In the genomic region with DNA sequence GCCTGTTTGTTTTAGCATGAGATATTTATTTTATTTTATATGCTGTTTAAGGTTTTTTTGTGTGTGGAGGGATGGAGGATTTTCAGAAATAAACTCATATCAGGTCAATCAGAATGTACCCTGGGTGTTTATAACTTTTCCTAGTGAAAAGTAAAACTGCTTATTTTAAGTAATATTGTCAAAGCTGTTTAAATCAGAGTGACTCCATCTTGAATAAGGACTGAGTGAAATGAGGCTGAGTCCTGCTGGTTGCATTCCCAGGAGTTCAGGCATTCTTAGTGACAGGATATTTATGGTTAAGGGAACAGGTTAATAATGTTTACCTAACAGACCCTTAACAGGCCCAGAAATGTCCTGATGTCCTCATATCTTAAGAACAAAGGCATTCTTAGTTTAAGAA, we compare ENCODE assay signal across 15 cellular contexts.
DNase-seq lines count a peak whose midpoint lies in the region; ATAC-seq, FAIRE-seq and TF ChIP-seq lines count a peak whose summit lies in the region.
"Had no signal": no experiment of that assay in that cellular context is flagged by ENCODE, and none has a peak within 500 bp of the region (broad histone marks: within the 10 kb centered on the region; RNA-seq: fewer than 3 reads in every experiment).

No MANE protein-coding gene starts in this region.

- H3K4me3 ChIP-seq in ACC112 (ENCODE audit: low read depth, low read length) (no peak overlapping the region), adipocyte (ENCODE audit: low read length) (no peak overlapping the region), retinal pigment epithelial cell (ENCODE audit: low read length) (no peak overlapping the region)
- H3K4me3 ChIP-seq: GM12878, HAP-1 had no signal

- no peak overlapping the region for H3K27ac ChIP-seq in ACC112 (ENCODE audit: low read depth, low read length)
- H3K27ac ChIP-seq: C4-2B had no signal

- no peak for TF ChIP-seq CTCF in retinal pigment epithelial cell (conservative IDR thresholded peaks at IDR 0.05; ENCODE audit: low read depth, low read length)

- H3K9ac ChIP-seq in adipocyte (ENCODE audit: low read length) = no peak overlapping the region

- H3K79me2 ChIP-seq in ACC112 (ENCODE audit: control insufficient read depth, insufficient read depth, low read length, unreplicated experiment) = no peaks in the 10 kb centered on the region

- intact Hi-C loops in head of caudate nucleus (cut with DNase I) = no loop called here

- no peak for ATAC-seq in GM21390 (IDR thresholded peaks at IDR 0.05; ENCODE audit: unreplicated experiment)
- ATAC-seq: GM12878 had no signal

- no peaks in the 10 kb centered on the region for H3K4me1 ChIP-seq in ACC112 (ENCODE audit: control insufficient read depth, insufficient read depth, low read length, unreplicated experiment)
- no peaks in the 10 kb centered on the region for H3K4me1 ChIP-seq in adipocyte (ENCODE audit: control insufficient read depth, insufficient read depth, low read length)
- H3K4me1 ChIP-seq: BE2C, HAP-1 had no signal

- peak overlapping the region; percentile 7 for H2AFZ ChIP-seq in ACC112 (ENCODE audit: low read length, unreplicated experiment)

- H3K27me3 ChIP-seq in ACC112 (ENCODE audit: insufficient read depth, low read length) (no peaks in the 10 kb centered on the region), adipocyte (replicated peaks; ENCODE audit: control insufficient read depth, insufficient read depth, low read length) (no peaks in the 10 kb centered on the region)
- H3K27me3 ChIP-seq: BE2C had no signal

- H3K36me3 ChIP-seq in ACC112 (ENCODE audit: insufficient read depth, low read length) (no peaks in the 10 kb centered on the region), adipocyte (ENCODE audit: control insufficient read depth, insufficient read depth, low read length, severe bottlenecking) (no peaks in the 10 kb centered on the region)
- H3K36me3 ChIP-seq: BE2C, HAP-1 had no signal

- DNase-seq in adipocyte (ENCODE audit: low read depth) (peak; percentile 11), left kidney (ENCODE audit: low read depth, low spot score) (peak; percentile 65), retinal pigment epithelial cell (ENCODE audit: low read depth) (peak; percentile 24), head of caudate nucleus (no peak), frontal cortex (ENCODE audit: low spot score in 2 of 2) (no peak)
- DNase-seq: BE2C; CD4-positive, alpha-beta memory T cell; DMS79; GOT3 had no signal

- FAIRE-seq in frontal cortex (lab: Jason Lieb, UNC) = no peak
- FAIRE-seq: A204.1, GM12878 had no signal

- no peaks in the 10 kb centered on the region for H3K9me3 ChIP-seq in adipocyte (ENCODE audit: control insufficient read depth, low read length)
- H3K9me3 ChIP-seq: BE2C, HAP-1 had no signal

Comparison
In these comparisons a context has a peak if more than half of its experiments do, and no peak if none do; other contexts are left out.
1. DNase-seq: peak in adipocyte (single experiment), left kidney (single experiment) and retinal pigment epithelial cell (single experiment); none in head of caudate nucleus (0 of 42) and frontal cortex (0 of 2).